ENCODE assay signal across 22 cellular contexts in the genomic region with DNA sequence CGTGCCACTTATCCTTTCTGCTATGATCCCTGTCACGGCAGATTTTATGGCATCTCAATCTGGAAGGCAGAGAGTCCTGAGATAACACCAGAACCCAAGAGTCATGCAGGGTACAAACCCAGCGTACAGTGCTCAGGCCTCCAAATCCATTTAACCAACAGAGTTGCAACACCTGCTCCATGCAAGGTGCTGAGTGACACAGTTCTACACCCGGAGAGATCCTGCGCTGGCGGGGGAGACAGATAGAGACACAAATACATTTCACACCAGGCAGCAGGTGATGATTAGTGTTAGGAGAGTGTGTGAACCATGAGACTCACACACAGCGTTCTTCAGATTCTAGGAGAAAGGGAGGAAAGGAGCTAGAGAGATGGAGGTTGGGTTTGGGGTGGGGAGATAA.
DNase-seq lines count a peak whose midpoint lies in the region; ATAC-seq and TF ChIP-seq lines count a peak whose summit lies in the region.
"Had no signal": no experiment of that assay in that cellular context is flagged by ENCODE, and none has a peak within 500 bp of the region (broad histone marks: within the 10 kb centered on the region; RNA-seq: fewer than 3 reads in every experiment).

No MANE protein-coding gene starts in this region.

- H3K27me3 ChIP-seq in right atrium auricular region (no peaks in the 10 kb centered on the region), skeletal muscle satellite cell (ENCODE audit: control insufficient read depth, insufficient read depth, low read length) (no peaks in the 10 kb centered on the region)
- H3K27me3 ChIP-seq: body of pancreas, vagina had no signal

- no peak overlapping the region for H3K27ac Mint-ChIP-seq in WTC11
- H3K27ac Mint-ChIP-seq: activated CD4-positive, alpha-beta T cell treated with anti-CD3 and anti-CD28 coated beads, Interleukin-2, amount 10 ng/mL, durations not matched to agents 24 days and 14 days; B cell; stimulated activated naive CD8-positive, alpha-beta T cell treated with anti-CD3 and anti-CD28 coated beads, Interleukin-15, Interleukin-2, amounts not matched to agents 100 ng/mL and 50 ng/mL, for 24 hours had no signal

- peak overlapping the region; percentile 48 to 68 for H3K27ac ChIP-seq in right atrium auricular region
- H3K27ac ChIP-seq: body of pancreas, psoas muscle, SK-N-MC, thoracic aorta, vagina had no signal

- intact Hi-C loops in Right ventricle myocardium superior (cut with DNase I): no loop called here
- intact Hi-C loops in left cardiac atrium (cut with DNase I): loop anchor here in 1 of 2 donors (2.0 kb wide), 1 partner anchor 58 kb away; no protein-coding TSS in a partner anchor

- POLR2A ChIA-PET in WTC11 (lab: Charles Lee): no interaction called here

- peaks cover 0 to 49% of the 10 kb centered on the region in 2 donors for H3K4me1 ChIP-seq in right atrium auricular region
- peaks cover 35% of the 10 kb centered on the region for H3K4me1 ChIP-seq in skeletal muscle satellite cell (ENCODE audit: control insufficient read depth, insufficient read depth, low read length)

- peaks cover 29% of the 10 kb centered on the region for H3K4me1 Mint-ChIP-seq in WTC11
- H3K4me1 Mint-ChIP-seq: activated CD4-positive, alpha-beta T cell treated with anti-CD3 and anti-CD28 coated beads, Interleukin-2, amount 10 ng/mL, durations not matched to agents 24 days and 14 days had no signal

- H3K9me3 Mint-ChIP-seq in WTC11: no peaks in the 10 kb centered on the region
- H3K9me3 Mint-ChIP-seq: activated CD4-positive, alpha-beta T cell treated with anti-CD3 and anti-CD28 coated beads, Interleukin-2, amount 10 ng/mL, durations not matched to agents 24 days and 14 days; stimulated activated naive CD8-positive, alpha-beta T cell treated with anti-CD3 and anti-CD28 coated beads, Interleukin-15, Interleukin-2, amounts not matched to agents 100 ng/mL and 50 ng/mL, for 24 hours had no signal

- no peak for TF ChIP-seq CTCF in WTC11 (IDR thresholded peaks at IDR 0.05)
- no peak for TF ChIP-seq CTCF in right atrium auricular region (IDR thresholded peaks at IDR 0.05)

- no peaks in the 10 kb centered on the region for H3K36me3 ChIP-seq in right atrium auricular region
- peaks cover 29% of the 10 kb centered on the region for H3K36me3 ChIP-seq in skeletal muscle satellite cell (ENCODE audit: insufficient read depth, low read length)
- H3K36me3 ChIP-seq: thoracic aorta, vagina had no signal

- CTCF ChIA-PET in WTC11 (lab: Charles Lee): no interaction called here

- H3K27me3 Mint-ChIP-seq in WTC11 (ENCODE audit: low read depth): peaks cover 20% of the 10 kb centered on the region

- peak; percentile 32 for DNase-seq in Right ventricle myocardium superior
- DNase-seq in left cardiac atrium: no peak
- DNase-seq in WTC11 (ENCODE audit: low spot score): no peak
- no peak for DNase-seq in right atrium auricular region (ENCODE audit: low spot score)
- no peak for DNase-seq in D341Med (ENCODE audit: low spot score)
- DNase-seq: activated CD4-positive, alpha-beta T cell treated with anti-CD3 and anti-CD28 coated beads, Interleukin-2, amount 10 ng/mL, durations not matched to agents 24 days and 14 days; activated T-cell treated with anti-CD3 and anti-CD28 coated beads, Interleukin-2, amount 50 U/mL, for 48 hours; body of pancreas; NCI-H146; NCI-H446; psoas muscle; T-helper 2 cell had no signal

- H3K4me3 ChIP-seq in right atrium auricular region (no peak overlapping the region), skeletal muscle satellite cell (ENCODE audit: low read length) (no peak overlapping the region)
- H3K4me3 ChIP-seq: body of pancreas, psoas muscle, skin epidermis, thoracic aorta, vagina had no signal

- H3K9me3 ChIP-seq in right atrium auricular region (no peaks in the 10 kb centered on the region), skeletal muscle satellite cell (replicated peaks; ENCODE audit: low read length) (no peaks in the 10 kb centered on the region)
- H3K9me3 ChIP-seq: body of pancreas, psoas muscle, thoracic aorta, vagina had no signal

- peak overlapping the region; percentile 46 for H3K4me3 Mint-ChIP-seq in WTC11
- H3K4me3 Mint-ChIP-seq: stimulated activated naive CD8-positive, alpha-beta T cell treated with anti-CD3 and anti-CD28 coated beads, Interleukin-15, Interleukin-2, amounts not matched to agents 100 ng/mL and 50 ng/mL, for 24 hours had no signal

- no peaks in the 10 kb centered on the region for H3K36me3 Mint-ChIP-seq in WTC11

- peak overlapping the region; percentile 99 for H3K4me2 ChIP-seq in skeletal muscle satellite cell (ENCODE audit: low read length)

- H3K9ac ChIP-seq in skeletal muscle satellite cell (ENCODE audit: low read depth, low read length): no peak overlapping the region

- ATAC-seq in Right ventricle myocardium superior (ENCODE audit: poor library complexity): no peak
- ATAC-seq in left cardiac atrium: no peak
- ATAC-seq in WTC11: no peak
- ATAC-seq in GM18867 (IDR thresholded peaks at IDR 0.05; ENCODE audit: unreplicated experiment): no peak
- no peak for ATAC-seq in GM21447 (IDR thresholded peaks at IDR 0.05; ENCODE audit: unreplicated experiment)
- ATAC-seq: body of pancreas, HepG2, psoas muscle had no signal

TF ChIP-seq in WTC11, 78 proteins besides CTCF, POLR2A, EP300 and RAD21:
- TF ChIP-seq, protein P1, sequence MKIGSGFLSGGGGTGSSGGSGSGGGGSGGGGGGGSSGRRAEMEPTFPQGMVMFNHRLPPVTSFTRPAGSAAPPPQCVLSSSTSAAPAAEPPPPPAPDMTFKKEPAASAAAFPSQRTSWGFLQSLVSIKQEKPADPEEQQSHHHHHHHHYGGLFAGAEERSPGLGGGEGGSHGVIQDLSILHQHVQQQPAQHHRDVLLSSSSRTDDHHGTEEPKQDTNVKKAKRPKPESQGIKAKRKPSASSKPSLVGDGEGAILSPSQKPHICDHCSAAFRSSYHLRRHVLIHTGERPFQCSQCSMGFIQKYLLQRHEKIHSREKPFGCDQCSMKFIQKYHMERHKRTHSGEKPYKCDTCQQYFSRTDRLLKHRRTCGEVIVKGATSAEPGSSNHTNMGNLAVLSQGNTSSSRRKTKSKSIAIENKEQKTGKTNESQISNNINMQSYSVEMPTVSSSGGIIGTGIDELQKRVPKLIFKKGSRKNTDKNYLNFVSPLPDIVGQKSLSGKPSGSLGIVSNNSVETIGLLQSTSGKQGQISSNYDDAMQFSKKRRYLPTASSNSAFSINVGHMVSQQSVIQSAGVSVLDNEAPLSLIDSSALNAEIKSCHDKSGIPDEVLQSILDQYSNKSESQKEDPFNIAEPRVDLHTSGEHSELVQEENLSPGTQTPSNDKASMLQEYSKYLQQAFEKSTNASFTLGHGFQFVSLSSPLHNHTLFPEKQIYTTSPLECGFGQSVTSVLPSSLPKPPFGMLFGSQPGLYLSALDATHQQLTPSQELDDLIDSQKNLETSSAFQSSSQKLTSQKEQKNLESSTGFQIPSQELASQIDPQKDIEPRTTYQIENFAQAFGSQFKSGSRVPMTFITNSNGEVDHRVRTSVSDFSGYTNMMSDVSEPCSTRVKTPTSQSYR (CRISPR knock-in tag; IDR thresholded peaks at IDR 0.05): no peak
